Comparison of ENCODE assay signal across 22 cellular contexts in genomic region chr7:73779517-73779916, GRCh38. TPM values are rescaled to one million over a fixed set of nuclear protein-coding genes. Genes with fewer than 3 reads are reported as not detected.
DNase-seq lines count a peak whose midpoint lies in the region; ATAC-seq and TF ChIP-seq lines count a peak whose summit lies in the region.
"Had no signal": no experiment of that assay in that cellular context is flagged by ENCODE, and none has a peak within 500 bp of the region (broad histone marks: within the 10 kb centered on the region; RNA-seq: fewer than 3 reads in every experiment).

No MANE protein-coding gene starts in this region.

- TF ChIP-seq POLR2A in HCT116 (IDR thresholded peaks at IDR 0.05; ENCODE audit: borderline replicate concordance, extremely low read depth, insufficient read depth, insufficient read length) (no peak), spleen (IDR thresholded peaks at IDR 0.05) (no peak)

- POLR2A ChIA-PET in HCT116 (lab: Charles Lee), result no interaction called here

- TF ChIP-seq RAD21 in HCT116 (IDR thresholded peaks at IDR 0.05; ENCODE audit: low read depth), result peak; percentile 19; the same call in 1 of the 2 replicates

- TF ChIP-seq CTCF in HCT116 (IDR thresholded peaks at IDR 0.05 in 2 of 3, conservative IDR thresholded peaks at IDR 0.05 in 1 of 3; ENCODE audit: borderline replicate concordance in 1 of 3, insufficient read depth in 1 of 3, low read depth in 2 of 3, low read length in 2 of 3) (no peak), osteoblast (IDR thresholded peaks at IDR 0.05; ENCODE audit: extremely low read depth, low read depth, low read length) (no peak), spleen (IDR thresholded peaks at IDR 0.05 in 8 of 11, conservative IDR thresholded peaks at IDR 0.05 in 3 of 11) (no peak)

- H3K27ac ChIP-seq in HCT116 (ENCODE audit: low read depth, low read length), result no peak overlapping the region
- H3K27ac ChIP-seq in ectodermal cell (ENCODE audit: insufficient read depth, low read depth, low read length, poor library complexity, severe bottlenecking), result peak overlapping the region; percentile 26
- H3K27ac ChIP-seq in osteoblast (ENCODE audit: low read depth, low read length), result no peak overlapping the region
- no peak overlapping the region for H3K27ac ChIP-seq in spleen
- H3K27ac ChIP-seq: BLaER1, PC-9 had no signal

- BruUV-seq in HCT116 (replicated peaks; lab: Mats Ljungman, UMichigan), result no TSS peak

- peaks cover 8 to 27% of the 10 kb centered on the region in 2 experiments; a peak in 3 of 4 replicates for H3K4me1 ChIP-seq in HCT116 (ENCODE audit: control insufficient read depth in 1 of 2, insufficient read depth in 2 of 2, low read length in 2 of 2)
- no peaks in the 10 kb centered on the region for H3K4me1 ChIP-seq in adipocyte (ENCODE audit: control insufficient read depth, insufficient read depth, low read length)
- H3K4me1 ChIP-seq in ectodermal cell (ENCODE audit: control insufficient read depth, insufficient read depth, low read length), result no peaks in the 10 kb centered on the region
- no peaks in the 10 kb centered on the region for H3K4me1 ChIP-seq in osteoblast (ENCODE audit: insufficient read depth, low read length)
- H3K4me1 ChIP-seq in spleen, result no peaks in the 10 kb centered on the region

- RAD21 ChIA-PET in HCT116 (lab: Charles Lee; ENCODE audit: low non-redundant PET in 1 of 2, low total read pairs in 2 of 2, uncharacterized antibody in 2 of 2, unreplicated experiment in 2 of 2), result no interaction called here

- no peaks in the 10 kb centered on the region for H3K79me2 ChIP-seq in HCT116 (ENCODE audit: insufficient read depth, low read length)
- H3K79me2 ChIP-seq in osteoblast (ENCODE audit: insufficient read depth, low read length), result no peaks in the 10 kb centered on the region

- WGBS in ectodermal cell, 2 experiments, result 92 to 98% methylated on average over 1 of the region's 1 CpG
- WGBS in spleen, 5 donors, result 74 to 93% (median 90%) methylated on average over 1 of the region's 1 CpG

- intact Hi-C loops in HCT116 (cut with micrococcal nuclease), result no loop called here
- intact Hi-C loops in spleen (cut with DNase I; ENCODE audit: low total_unique reads), result no loop called here

- no peaks in the 10 kb centered on the region for H3K27me3 ChIP-seq in HCT116 (ENCODE audit: insufficient read depth, low read length)
- H3K27me3 ChIP-seq in adipocyte (replicated peaks; ENCODE audit: control insufficient read depth, insufficient read depth, low read length), result no peaks in the 10 kb centered on the region
- H3K27me3 ChIP-seq in ectodermal cell (ENCODE audit: control insufficient read depth, insufficient read depth, low read length, poor library complexity, severe bottlenecking), result no peaks in the 10 kb centered on the region
- H3K27me3 ChIP-seq in osteoblast (ENCODE audit: insufficient read depth, low read length), result no peaks in the 10 kb centered on the region
- H3K27me3 ChIP-seq in spleen (replicated peaks in 1 of 7), result no peaks in the 10 kb centered on the region
- H3K27me3 ChIP-seq: BLaER1, MG63 had no signal

- no peak overlapping the region; the same call in 1 of the 2 replicates for H3K9ac ChIP-seq in HCT116 (ENCODE audit: low read length)
- no peak overlapping the region for H3K9ac ChIP-seq in adipocyte (ENCODE audit: low read length)
- H3K9ac ChIP-seq: BLaER1 had no signal

- DNase-seq in HCT116 (ENCODE audit: low read depth, low spot score), result no peak
- DNase-seq in adipocyte (ENCODE audit: low read depth), result peak; percentile 38
- peak; percentile 52 for DNase-seq in osteoblast (ENCODE audit: insufficient read length, low spot score, missing footprints)
- DNase-seq in DMS153 treated with DMSO at 0.1 percent for 48 hours (lab: John Stamatoyannopoulos, UW; ENCODE audit: unreplicated experiment), result no peak
- no peak for DNase-seq in mucosa of gallbladder (ENCODE audit: low spot score)
- no peak for DNase-seq in spleen
- DNase-seq: ACHN; CD4-positive, alpha-beta T cell; GDM1; MG63; NCI-H1417 treated with DMSO at 0.1 percent for 48 hours; NCI-H187; NCI-H446 treated with DMSO at 0.1 percent for 48 hours; NCI-H526 treated with DMSO at 0.1 percent for 48 hours; PC-9; RPMI8226; SHP77 had no signal

- ATAC-seq in HCT116, result no peak
- no peak for ATAC-seq in activated CD4-positive, CD25-positive, alpha-beta regulatory T cell treated with anti-CD3 and anti-CD28 coated beads, Interleukin-2, amount 50 U/mL, for 24 hours

- H3K9me3 ChIP-seq in HCT116 (ENCODE audit: control insufficient read depth in 1 of 2, insufficient read depth in 1 of 2, low read depth in 1 of 2, low read length in 2 of 2), result no peaks in the 10 kb centered on the region
- H3K9me3 ChIP-seq in adipocyte (ENCODE audit: control insufficient read depth, low read length), result no peaks in the 10 kb centered on the region
- H3K9me3 ChIP-seq in ectodermal cell (ENCODE audit: control insufficient read depth, low read length), result no peaks in the 10 kb centered on the region
- H3K9me3 ChIP-seq in osteoblast (ENCODE audit: low read depth, low read length), result no peaks in the 10 kb centered on the region
- H3K9me3 ChIP-seq in spleen, result peaks cover 0 to 9% (median 0%) of the 10 kb centered on the region in 8 donors
- H3K9me3 ChIP-seq: MG63 had no signal

- CTCF ChIA-PET in HCT116 (lab: Charles Lee), result no interaction called here

- no peaks in the 10 kb centered on the region for H3K9me2 ChIP-seq in HCT116 (ENCODE audit: insufficient read depth)

- H3K4me2 ChIP-seq in HCT116 (ENCODE audit: low read length) (peak overlapping the region; percentile 36; the same call in 1 of the 2 replicates), osteoblast (ENCODE audit: insufficient read depth, low read length) (no peak overlapping the region)
- H3K4me2 ChIP-seq: BLaER1, PC-9 had no signal

- no peak overlapping the region for H2AFZ ChIP-seq in HCT116 (ENCODE audit: low read depth, low read length, poor library complexity, severe bottlenecking)
- H2AFZ ChIP-seq in osteoblast (ENCODE audit: low read length), result no peak overlapping the region
- H2AFZ ChIP-seq: PC-9 had no signal

- no peak overlapping the region for H3K4me3 ChIP-seq in HCT116 (replicated peaks in 1 of 2; ENCODE audit: low read depth in 1 of 2, low read length in 2 of 2)
- H3K4me3 ChIP-seq in adipocyte (ENCODE audit: low read length), result no peak overlapping the region
- no peak overlapping the region for H3K4me3 ChIP-seq in ectodermal cell (ENCODE audit: insufficient read depth, low read depth, low read length)
- no peak overlapping the region for H3K4me3 ChIP-seq in osteoblast (ENCODE audit: insufficient read depth, low read length)
- no peak overlapping the region for H3K4me3 ChIP-seq in spleen
- H3K4me3 ChIP-seq: BLaER1, K562, MG63, PC-9 had no signal

- H4K20me1 ChIP-seq in HCT116 (ENCODE audit: insufficient read depth) (no peaks in the 10 kb centered on the region), osteoblast (ENCODE audit: insufficient read depth, low read length) (no peaks in the 10 kb centered on the region)
- H4K20me1 ChIP-seq: BLaER1 had no signal

- no peaks in the 10 kb centered on the region for H3K36me3 ChIP-seq in HCT116 (ENCODE audit: control insufficient read depth in 1 of 2, insufficient read depth in 2 of 2, low read length in 2 of 2)
- H3K36me3 ChIP-seq in adipocyte (ENCODE audit: control insufficient read depth, insufficient read depth, low read length, severe bottlenecking), result no peaks in the 10 kb centered on the region
- no peaks in the 10 kb centered on the region for H3K36me3 ChIP-seq in ectodermal cell (ENCODE audit: control insufficient read depth, insufficient read depth, low read length)
- no peaks in the 10 kb centered on the region for H3K36me3 ChIP-seq in osteoblast (ENCODE audit: insufficient read depth, low read length)
- H3K36me3 ChIP-seq in spleen, result no peaks in the 10 kb centered on the region
- H3K36me3 ChIP-seq: BLaER1, MG63 had no signal

TF ChIP-seq in HCT116, 20 proteins besides CTCF, POLR2A, EP300 and RAD21 (continues in another document):
- no peak for TF ChIP-seq ELF1 (IDR thresholded peaks at IDR 0.05; ENCODE audit: borderline replicate concordance, low read depth)
- TF ChIP-seq ATF3 (IDR thresholded peaks at IDR 0.05), result no peak
- no peak for TF ChIP-seq FOSL1 (IDR thresholded peaks at IDR 0.05; ENCODE audit: low read depth)
- no peak for TF ChIP-seq SRF (IDR thresholded peaks at IDR 0.05; ENCODE audit: low read depth)
- no peak for TF ChIP-seq CEBPB (IDR thresholded peaks at IDR 0.05; ENCODE audit: low read depth)

RNA-seq across cellular contexts. Expression of gene CLDN3, which starts 9.4 kb away (rescaled TPM):
- total RNA-seq in HCT116 (2021; ENCODE audit: unreplicated experiment) (19.2 TPM), osteoblast (not detected in 2 replicates), mucosa of gallbladder (129 TPM), spleen (not detected)
- polyA plus RNA-seq in HCT116 (2012), result 41.6 and 56.2 TPM in 2 replicates
- polyA plus RNA-seq in ectodermal cell (2013, experiment 1 of 4), result 4.3 TPM
- 5.4 TPM for polyA plus RNA-seq in ectodermal cell (2013, experiment 2 of 4)
- polyA plus RNA-seq in ectodermal cell (2013, experiment 3 of 4), result 6.8 TPM
- polyA plus RNA-seq in ectodermal cell (2013, experiment 4 of 4), result 7.5 TPM
- under 1 TPM; 0.13 to 0.26 (median 0.26) TPM for polyA plus RNA-seq in spleen
- total RNA-seq: CD4-positive, alpha-beta T cell; LHCN-M2 had no signal
- polyA plus RNA-seq: K562 had no signal

RNA-seq across cellular contexts. Expression of gene ABHD11, which starts 40.9 kb away (rescaled TPM):
- total RNA-seq in HCT116 (2021; ENCODE audit: unreplicated experiment) (69.8 TPM), osteoblast (6.5 and 8.7 TPM in 2 replicates), mucosa of gallbladder (55.8 TPM), spleen (10 to 100 TPM; 11.4 to 26.0 (median 20.6) TPM)
- polyA plus RNA-seq in HCT116 (2012), result 56.8 and 61.1 TPM in 2 replicates
- polyA plus RNA-seq in ectodermal cell (2013, experiment 1 of 4), result 12.3 TPM
- 14.6 TPM for polyA plus RNA-seq in ectodermal cell (2013, experiment 2 of 4)
- 12.3 TPM for polyA plus RNA-seq in ectodermal cell (2013, experiment 3 of 4)
- polyA plus RNA-seq in ectodermal cell (2013, experiment 4 of 4), result 11.5 TPM
- 10 to 100 TPM; 13.3 to 17.6 (median 16.3) TPM for polyA plus RNA-seq in spleen

RNA-seq across cellular contexts. Expression of gene CLDN4, which starts 51.3 kb away (rescaled TPM):
- total RNA-seq in HCT116 (2021; ENCODE audit: unreplicated experiment) (234 TPM), osteoblast (0.36 and 0.59 TPM in 2 replicates), mucosa of gallbladder (201 TPM), spleen (1 to 10 TPM in 1 of 7 donors, under 1 TPM in 5, not detected in 1; 0.13 to 1.0 (median 0.24) TPM)
- 401 and 646 TPM in 2 replicates for polyA plus RNA-seq in HCT116 (2012)
- 1.3 TPM for polyA plus RNA-seq in ectodermal cell (2013, experiment 1 of 4)
- 2.0 TPM for polyA plus RNA-seq in ectodermal cell (2013, experiment 2 of 4)
- 1.4 TPM for polyA plus RNA-seq in ectodermal cell (2013, experiment 3 of 4)
- 1.2 TPM for polyA plus RNA-seq in ectodermal cell (2013, experiment 4 of 4)
- polyA plus RNA-seq in spleen, result under 1 TPM; 0.33 to 0.77 (median 0.39) TPM

Comparison
In these comparisons a context has a peak if more than half of its experiments do, and no peak if none do; other contexts are left out.
1. DNase-seq: peak in adipocyte (single experiment) and osteoblast (single experiment); none in HCT116 (single experiment), DMS153 treated with DMSO at 0.1 percent for 48 hours (single experiment), mucosa of gallbladder (single experiment) and spleen (single experiment).
2. RNA of gene CLDN3, which starts 9.4 kb away (total RNA-seq): 129 TPM in mucosa of gallbladder (single experiment) and 19.2 TPM in HCT116 (single experiment); not detected in osteoblast and not detected in spleen; every median in the first group is over 10 times any median in the second.
3. RNA of gene CLDN4, which starts 51.3 kb away (total RNA-seq): 234 TPM in HCT116 (single experiment) and 201 TPM in mucosa of gallbladder (single experiment); 0.36 to 0.59 TPM in osteoblast and 0.13 to 1.0 TPM in spleen; every median in the first group is over 10 times any median in the second.